21 cellular contexts compared by ENCODE assay signal in the genomic region with DNA sequence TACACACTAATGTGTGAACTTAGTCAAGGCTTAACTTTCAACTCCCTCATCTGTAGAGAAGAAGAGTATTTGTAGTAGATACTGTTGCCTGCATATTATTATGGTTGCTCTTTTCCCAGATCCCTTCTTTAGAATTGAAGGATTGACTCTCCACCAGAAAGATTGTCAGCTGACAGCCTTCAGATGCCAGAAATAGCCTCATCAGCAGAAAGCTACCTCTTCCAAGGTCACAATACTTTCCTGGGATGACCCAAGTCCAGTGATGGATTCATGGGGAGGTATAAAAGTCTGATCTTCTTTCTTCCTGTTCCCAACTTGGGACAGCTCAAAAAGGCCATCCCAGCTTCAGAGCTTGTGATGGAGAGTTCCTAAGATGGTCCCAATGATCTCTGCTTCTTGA.
DNase-seq lines count a peak whose midpoint lies in the region; ATAC-seq, FAIRE-seq and TF ChIP-seq lines count a peak whose summit lies in the region.
"Had no signal": no experiment of that assay in that cellular context is flagged by ENCODE, and none has a peak within 500 bp of the region (broad histone marks: within the 10 kb centered on the region; RNA-seq: fewer than 3 reads in every experiment).

No MANE protein-coding gene starts in this region.

- H3K9me3 ChIP-seq in A549 (no peaks in the 10 kb centered on the region; the same call in 1 of the 3 replicates), IMR-90 (ENCODE audit: control insufficient read depth, insufficient read depth, low read length) (peaks cover 2% of the 10 kb centered on the region; the same call in 1 of the 2 replicates)
- H3K9me3 ChIP-seq: Caco-2 had no signal

- CTCF ChIA-PET in A549 (lab: Yijun Ruan, JAX) = no interaction called here
- CTCF ChIA-PET in IMR-90 (lab: Yijun Ruan, JAX) = no interaction called here

- H3K4me3 ChIP-seq in A549 (no peak overlapping the region), IMR-90 (ENCODE audit: insufficient read depth, low read depth, low read length) (no peak overlapping the region), brain microvascular endothelial cell (ENCODE audit: low read depth, low read length) (no peak overlapping the region)
- H3K4me3 ChIP-seq: BLaER1 treated with 17β-estradiol and CSF1 and Interleukin-3, amounts not matched to agents 10 nM and 100 nM had no signal

- no peak overlapping the region for H4K5ac ChIP-seq in IMR-90 (ENCODE audit: low read depth, low read length)

- in situ Hi-C loops in IMR-90 (cut with MboI; ENCODE audit: low sequenced_read_pairs) = no loop called here
- in situ Hi-C loops in brain microvascular endothelial cell (cut with HindIII; ENCODE audit: low pct_ligation_motif_present, low sequenced_read_pairs) = no loop called here

- H3K9me1 ChIP-seq in IMR-90 (ENCODE audit: insufficient read depth, low read length) = no peaks in the 10 kb centered on the region

- H3K23ac ChIP-seq in IMR-90 (ENCODE audit: low read depth, low read length) = no peak overlapping the region

- no peak for TF ChIP-seq EP300 in A549 (IDR thresholded peaks at IDR 0.05)

- FAIRE-seq in A549 (lab: Jason Lieb, UNC) = no peak
- FAIRE-seq in HTR-8/SVneo (lab: Jason Lieb, UNC) = no peak
- FAIRE-seq: A204.1, D721Med, G401.6, GM12891, GM19239 had no signal

- TF ChIP-seq CTCF in A549 (IDR thresholded peaks at IDR 0.05) (no peak), IMR-90 (conservative IDR thresholded peaks at IDR 0.05; ENCODE audit: low read depth, low read length) (no peak), brain microvascular endothelial cell (IDR thresholded peaks at IDR 0.05; ENCODE audit: low read depth, low read length, missing control alignments) (no peak)

- no peak overlapping the region for H2BK20ac ChIP-seq in IMR-90 (ENCODE audit: low read depth, low read length)

- no peaks in the 10 kb centered on the region for H4K20me1 ChIP-seq in IMR-90 (ENCODE audit: insufficient read depth, low read length)
- H4K20me1 ChIP-seq: BLaER1 treated with 17β-estradiol and CSF1 and Interleukin-3, amounts not matched to agents 10 nM and 100 nM had no signal

- no peak overlapping the region for H3K14ac ChIP-seq in IMR-90 (replicated peaks; ENCODE audit: low read depth, low read length)

- no peak overlapping the region for H2AK9ac ChIP-seq in IMR-90 (replicated peaks; ENCODE audit: low read depth, low read length, poor library complexity)

- no peak overlapping the region for H2BK5ac ChIP-seq in IMR-90 (ENCODE audit: low read depth, low read length, poor library complexity, severe bottlenecking)

- H3K27me3 ChIP-seq in IMR-90 (ENCODE audit: control insufficient read depth, insufficient read depth, low read length) (peaks cover 18% of the 10 kb centered on the region), brain microvascular endothelial cell (replicated peaks) (no peaks in the 10 kb centered on the region)
- H3K27me3 ChIP-seq: BLaER1 treated with 17β-estradiol and CSF1 and Interleukin-3, amounts not matched to agents 10 nM and 100 nM had no signal

- intact Hi-C loops in left ventricle myocardium superior (cut with micrococcal nuclease) (no loop called here), cardiac septum (cut with DNase I) (no loop called here), IMR-90 (cut with micrococcal nuclease) (no loop called here)

- TF ChIP-seq POLR2A in A549 (IDR thresholded peaks at IDR 0.05; ENCODE audit: low read length) (no peak), IMR-90 (IDR thresholded peaks at IDR 0.05; ENCODE audit: low read depth, low read length) (no peak)

- H4K91ac ChIP-seq in IMR-90 (ENCODE audit: insufficient read depth, low read depth, low read length) = no peak overlapping the region

- H2AK5ac ChIP-seq in IMR-90 (ENCODE audit: low read depth, low read length) = no peak overlapping the region

- H3K27ac ChIP-seq in A549 = no peak overlapping the region
- no peak overlapping the region for H3K27ac ChIP-seq in IMR-90 (ENCODE audit: insufficient read depth, low read length)
- no peak overlapping the region for H3K27ac ChIP-seq in brain microvascular endothelial cell
- H3K27ac ChIP-seq: BLaER1 treated with 17β-estradiol and CSF1 and Interleukin-3, amounts not matched to agents 10 nM and 100 nM; C4-2B had no signal

- BruUV-seq in IMR-90 (replicated peaks; lab: Mats Ljungman, UMichigan) = no TSS peak

- dilution Hi-C loops in IMR-90 (cut with HindIII; ENCODE audit: low sequenced_read_pairs, unreplicated experiment) = no loop called here

- no peaks in the 10 kb centered on the region for H3K36me3 ChIP-seq in IMR-90 (ENCODE audit: control insufficient read depth, insufficient read depth, low read length)
- H3K36me3 ChIP-seq in brain microvascular endothelial cell (replicated peaks) = no peaks in the 10 kb centered on the region
- H3K36me3 ChIP-seq: BLaER1 treated with 17β-estradiol and CSF1 and Interleukin-3, amounts not matched to agents 10 nM and 100 nM had no signal

- H4K8ac ChIP-seq in IMR-90 (ENCODE audit: low read depth in 2 of 2, low read length in 2 of 2) = no peak overlapping the region

- H2AFZ ChIP-seq in IMR-90 (replicated peaks; ENCODE audit: low read length, poor library complexity) = no peak overlapping the region

- no peak overlapping the region for H3K9ac ChIP-seq in IMR-90 (ENCODE audit: low read depth, low read length)
- H3K9ac ChIP-seq: BLaER1 treated with 17β-estradiol and CSF1 and Interleukin-3, amounts not matched to agents 10 nM and 100 nM had no signal

- POLR2A ChIA-PET in A549 (lab: Yijun Ruan, JAX) = no interaction called here
- POLR2A ChIA-PET in IMR-90 (lab: Charles Lee; ENCODE audit: unreplicated experiment) = no interaction called here

- no peak overlapping the region for H3K4ac ChIP-seq in IMR-90 (ENCODE audit: low read depth, low read length)

- no peaks in the 10 kb centered on the region for H3K4me1 ChIP-seq in A549
- no peaks in the 10 kb centered on the region for H3K4me1 ChIP-seq in IMR-90 (ENCODE audit: control insufficient read depth, insufficient read depth, low read length)
- H3K4me1 ChIP-seq: BLaER1 treated with 17β-estradiol and CSF1 and Interleukin-3, amounts not matched to agents 10 nM and 100 nM; Caco-2 had no signal

- H3K79me1 ChIP-seq in IMR-90 (ENCODE audit: low read depth in 1 of 2, low read length in 2 of 2) = no peaks in the 10 kb centered on the region

- no peak for TF ChIP-seq RAD21 in A549 (conservative IDR thresholded peaks at IDR 0.05 in 1 of 2, IDR thresholded peaks at IDR 0.05 in 1 of 2)
- TF ChIP-seq RAD21 in IMR-90 (IDR thresholded peaks at IDR 0.05; ENCODE audit: low read length) = no peak

- H2BK120ac ChIP-seq in IMR-90 (ENCODE audit: low read depth, low read length) = no peak overlapping the region

- ATAC-seq in left ventricle myocardium superior (peak; percentile 38), A549 (no peak), IMR-90 (ENCODE audit: low read depth) (no peak)
- ATAC-seq: CD8-positive, alpha-beta T cell had no signal

- no peak overlapping the region for H3K56ac ChIP-seq in IMR-90 (ENCODE audit: extremely low read depth, insufficient read depth, low read length)

- no peak for DNase-seq in left ventricle myocardium superior
- no peak for DNase-seq in cardiac septum (ENCODE audit: low spot score)
- DNase-seq in A549 (ENCODE audit: low read depth in 1 of 2, low spot score in 1 of 2) = no peak
- DNase-seq in IMR-90 = no peak
- no peak for DNase-seq in HTR-8/SVneo (ENCODE audit: insufficient read length, low spot score)
- no peak for DNase-seq in brain microvascular endothelial cell
- DNase-seq: 8988T; AML-193; Caco-2; Calu3; CD4-positive, alpha-beta T cell; CD8-positive, alpha-beta T cell; DMS79 treated with DMSO at 0.1 percent for 48 hours; GF-D8 had no signal

- H3K4me2 ChIP-seq in A549 (no peak overlapping the region), IMR-90 (ENCODE audit: low read depth, low read length) (no peak overlapping the region)
- H3K4me2 ChIP-seq: BLaER1 treated with 17β-estradiol and CSF1 and Interleukin-3, amounts not matched to agents 10 nM and 100 nM had no signal

- no peak overlapping the region for H2BK15ac ChIP-seq in IMR-90 (ENCODE audit: low read depth, low read length)

- no peak overlapping the region for H3K18ac ChIP-seq in IMR-90 (ENCODE audit: low read depth, low read length)

TF ChIP-seq in A549, 52 proteins besides CTCF, POLR2A, EP300 and RAD21:
- TF ChIP-seq MAFK (IDR thresholded peaks at IDR 0.05; ENCODE audit: partially characterized antibody) (peak; percentile 76), ELK1 (IDR thresholded peaks at IDR 0.05; ENCODE audit: low read depth, low read length) (no peak)
TF ChIP-seq in A549: peak in this region for 1.

TF ChIP-seq in IMR-90, 13 proteins besides CTCF, POLR2A, EP300 and RAD21:
- no peak for TF ChIP-seq MAZ (IDR thresholded peaks at IDR 0.05; ENCODE audit: borderline replicate concordance, low read depth, low read length)
- TF ChIP-seq MXI1 (IDR thresholded peaks at IDR 0.05; ENCODE audit: borderline replicate concordance, low read depth, low read length) = no peak
- TF ChIP-seq RFX5 (IDR thresholded peaks at IDR 0.05; ENCODE audit: low read depth, low read length) = no peak
- TF ChIP-seq, protein P1, sequence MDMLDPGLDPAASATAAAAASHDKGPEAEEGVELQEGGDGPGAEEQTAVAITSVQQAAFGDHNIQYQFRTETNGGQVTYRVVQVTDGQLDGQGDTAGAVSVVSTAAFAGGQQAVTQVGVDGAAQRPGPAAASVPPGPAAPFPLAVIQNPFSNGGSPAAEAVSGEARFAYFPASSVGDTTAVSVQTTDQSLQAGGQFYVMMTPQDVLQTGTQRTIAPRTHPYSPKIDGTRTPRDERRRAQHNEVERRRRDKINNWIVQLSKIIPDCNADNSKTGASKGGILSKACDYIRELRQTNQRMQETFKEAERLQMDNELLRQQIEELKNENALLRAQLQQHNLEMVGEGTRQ (IDR thresholded peaks at IDR 0.05; ENCODE audit: low read depth, low read length) = no peak
- peak; percentile 68 for TF ChIP-seq MAFK (IDR thresholded peaks at IDR 0.05; ENCODE audit: low read depth, low read length)
- TF ChIP-seq RCOR1 (IDR thresholded peaks at IDR 0.05; ENCODE audit: insufficient replicate concordance, low read length) = no peak
- no peak for TF ChIP-seq CEBPB (IDR thresholded peaks at IDR 0.05; ENCODE audit: low read depth, low read length)
